Comparison of ENCODE assay signal across 1 cellular context in genomic region chr1:20493839-20494608, GRCh38.
A peak's percentile ranks its signal among the peaks of the same experiment; 100 is the strongest.
TF ChIP-seq lines count a peak whose summit lies in the region.

No MANE protein-coding gene starts in this region.

TF ChIP-seq in K562, 482 proteins besides CTCF, POLR2A, EP300 and RAD21 (continued from another document and continues in another):
- no peak for TF ChIP-seq NKRF (IDR thresholded peaks at IDR 0.05; ENCODE audit: borderline replicate concordance)
- TF ChIP-seq GABPB2 (CRISPR knock-in tag; conservative IDR thresholded peaks at IDR 0.05) = no peak
- TF ChIP-seq, protein P1, sequence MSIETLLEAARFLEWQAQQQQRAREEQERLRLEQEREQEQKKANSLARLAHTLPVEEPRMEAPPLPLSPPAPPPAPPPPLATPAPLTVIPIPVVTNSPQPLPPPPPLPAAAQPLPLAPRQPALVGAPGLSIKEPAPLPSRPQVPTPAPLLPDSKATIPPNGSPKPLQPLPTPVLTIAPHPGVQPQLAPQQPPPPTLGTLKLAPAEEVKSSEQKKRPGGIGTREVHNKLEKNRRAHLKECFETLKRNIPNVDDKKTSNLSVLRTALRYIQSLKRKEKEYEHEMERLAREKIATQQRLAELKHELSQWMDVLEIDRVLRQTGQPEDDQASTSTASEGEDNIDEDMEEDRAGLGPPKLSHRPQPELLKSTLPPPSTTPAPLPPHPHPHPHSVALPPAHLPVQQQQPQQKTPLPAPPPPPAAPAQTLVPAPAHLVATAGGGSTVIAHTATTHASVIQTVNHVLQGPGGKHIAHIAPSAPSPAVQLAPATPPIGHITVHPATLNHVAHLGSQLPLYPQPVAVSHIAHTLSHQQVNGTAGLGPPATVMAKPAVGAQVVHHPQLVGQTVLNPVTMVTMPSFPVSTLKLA (conservative IDR thresholded peaks at IDR 0.05) = peak in 1 of 2 experiments; percentile 26; a peak in 1 of 4 replicates
- TF ChIP-seq ZNF76 (CRISPR knock-in tag; IDR thresholded peaks at IDR 0.05; ENCODE audit: borderline replicate concordance) = no peak
- TF ChIP-seq ZNF584 (CRISPR knock-in tag; IDR thresholded peaks at IDR 0.05; ENCODE audit: low read depth) = no peak
- TF ChIP-seq PRDM10 (IDR thresholded peaks at IDR 0.05; ENCODE audit: partially characterized antibody) = peak; percentile 76
- peak; percentile 79; the same call in 1 of the 2 replicates for TF ChIP-seq HDGF (IDR thresholded peaks at IDR 0.05)
- TF ChIP-seq SP1 (CRISPR knock-in tag; IDR thresholded peaks at IDR 0.05) = peak; percentile 32; the same call in 1 of the 2 replicates
- TF ChIP-seq MGA (IDR thresholded peaks at IDR 0.05) = no peak; the same call in 1 of the 2 replicates
- TF ChIP-seq ZNF445 (CRISPR knock-in tag; IDR thresholded peaks at IDR 0.05; ENCODE audit: low read depth) = no peak
- no peak for TF ChIP-seq HNRNPH1 (optimal IDR thresholded peaks at IDR 0.05; ENCODE audit: low read depth, low read length)
- no peak for TF ChIP-seq NCOA4 (IDR thresholded peaks at IDR 0.05; ENCODE audit: partially characterized antibody)
- TF ChIP-seq ZNF274 (IDR thresholded peaks at IDR 0.05; ENCODE audit: borderline replicate concordance, low read depth, low read length) = no peak
- TF ChIP-seq IRF9 (tag; IDR thresholded peaks at IDR 0.05) = no peak
- 0 out of 2 replicates have a peak, but pooled peaks have one; percentile 34 for TF ChIP-seq SREBF1 (IDR thresholded peaks at IDR 0.05; ENCODE audit: borderline replicate concordance, low read depth, low read length)
- no peak for TF ChIP-seq SUPT5H (IDR thresholded peaks at IDR 0.05)
- peak; percentile 48 for TF ChIP-seq GABPB1 (CRISPR knock-in tag; IDR thresholded peaks at IDR 0.05)
- TF ChIP-seq ZNF347 (CRISPR knock-in tag; IDR thresholded peaks at IDR 0.05; ENCODE audit: low read depth) = no peak
- no peak for TF ChIP-seq HNRNPLL (IDR thresholded peaks at IDR 0.05; ENCODE audit: low read depth, low read length, poor library complexity, severe bottlenecking)
- TF ChIP-seq ZBTB43 (CRISPR knock-in tag; IDR thresholded peaks at IDR 0.05) = no peak
- no peak for TF ChIP-seq MAFF (IDR thresholded peaks at IDR 0.05; ENCODE audit: low read length)
- TF ChIP-seq NR4A1 (CRISPR knock-in tag; IDR thresholded peaks at IDR 0.05) = no peak
- no peak for TF ChIP-seq NR4A1 (tag; IDR thresholded peaks at IDR 0.05)
- TF ChIP-seq HMGXB4 (CRISPR knock-in tag; IDR thresholded peaks at IDR 0.05) = no peak
